Comparison of ENCODE assay signal across 16 cellular contexts in the genomic region with DNA sequence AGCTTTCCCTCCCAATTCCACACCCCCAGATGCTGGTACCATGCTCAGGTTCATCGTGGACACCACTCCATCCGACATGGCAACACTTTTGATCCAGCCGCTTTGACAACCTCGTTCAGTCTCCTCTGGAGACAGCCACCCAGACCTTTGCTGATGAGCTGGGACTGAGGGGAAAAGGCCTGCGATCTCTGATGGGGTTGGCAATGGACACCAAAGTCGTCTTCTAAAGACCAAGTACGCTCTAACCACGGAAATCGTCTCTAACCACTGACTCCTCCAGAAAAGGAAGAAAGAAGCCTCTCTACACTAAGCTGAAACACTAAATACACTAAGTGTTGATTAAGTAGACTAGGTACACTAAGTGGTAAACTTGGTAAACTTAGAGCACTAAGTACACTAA. TPM values are rescaled to one million over a fixed set of nuclear protein-coding genes. Genes with fewer than 3 reads are reported as not detected.
A peak's percentile ranks its signal among the peaks of the same experiment; 100 is the strongest.
DNase-seq lines count a peak whose midpoint lies in the region; ATAC-seq and TF ChIP-seq lines count a peak whose summit lies in the region.
"Had no signal": no experiment of that assay in that cellular context is flagged by ENCODE, and none has a peak within 500 bp of the region (broad histone marks: within the 10 kb centered on the region; RNA-seq: fewer than 3 reads in every experiment).

No MANE protein-coding gene starts in this region.

- H3K36me3 ChIP-seq in GM23338 (ENCODE audit: insufficient read depth): no peaks in the 10 kb centered on the region

- no peak for ATAC-seq in activated T-helper 17 cell treated with anti-CD3 and anti-CD28 coated beads, Interleukin-2, amount 50 U/mL, for 72 hours (replicated peaks)
- no peak for ATAC-seq in natural killer cell treated with Interleukin-12 subunit alpha and Interleukin-12 subunit beta and Interleukin-15 and Interleukin-18, amount 100 ng/mL, for 72 hours
- ATAC-seq in GM23338 (no peak), GM21576 (IDR thresholded peaks at IDR 0.05; ENCODE audit: unreplicated experiment) (no peak)

- no peak overlapping the region for H2AFZ ChIP-seq in GM23338

- no peaks in the 10 kb centered on the region for H3K79me2 ChIP-seq in GM23338 (replicated peaks; ENCODE audit: insufficient read depth)

- no peaks in the 10 kb centered on the region for H4K20me1 ChIP-seq in GM23338 (replicated peaks; ENCODE audit: insufficient read depth)

- H3K27ac Mint-ChIP-seq in IgD-negative memory B cell (peak overlapping the region in 2 of 3 donors; percentile 45 to 55), GM23338 (no peak overlapping the region)
- H3K27ac Mint-ChIP-seq in activated T-helper 17 cell treated with anti-CD3 and anti-CD28 coated beads, Interleukin-2, amount 50 U/mL, for 72 hours: no peak overlapping the region
- no peak overlapping the region for H3K27ac Mint-ChIP-seq in natural killer cell treated with Interleukin-12 subunit alpha and Interleukin-12 subunit beta and Interleukin-15 and Interleukin-18, amount 100 ng/mL, for 72 hours
- H3K27ac Mint-ChIP-seq: nephron had no signal

- peak overlapping the region in 3 of 4 donors; percentile 39 to 77 (median 57) for H3K4me3 Mint-ChIP-seq in IgD-negative memory B cell
- peak overlapping the region; percentile 30 for H3K4me3 Mint-ChIP-seq in activated T-helper 17 cell treated with anti-CD3 and anti-CD28 coated beads, Interleukin-2, amount 50 U/mL, for 72 hours
- H3K4me3 Mint-ChIP-seq in natural killer cell treated with Interleukin-12 subunit alpha and Interleukin-12 subunit beta and Interleukin-15 and Interleukin-18, amount 100 ng/mL, for 72 hours: peak overlapping the region; percentile 43
- H3K4me3 Mint-ChIP-seq in GM23338: no peak overlapping the region
- H3K4me3 Mint-ChIP-seq: nephron had no signal

- H3K9me2 ChIP-seq in GM23338 (ENCODE audit: insufficient read depth): no peaks in the 10 kb centered on the region

- H3F3A ChIP-seq in GM23338 (replicated peaks; ENCODE audit: low read depth): peaks cover 9% of the 10 kb centered on the region; the same call in 1 of the 2 replicates

- no peak for TF ChIP-seq CTCF in GM23338 (conservative IDR thresholded peaks at IDR 0.05; ENCODE audit: low read depth in 2 of 2)

- H3K27me3 ChIP-seq in GM23338 (ENCODE audit: insufficient read depth): peaks cover 99% of the 10 kb centered on the region

- no peak overlapping the region for H3K4me3 ChIP-seq in GM23338
- H3K4me3 ChIP-seq: smooth muscle cell had no signal

- H3K27ac ChIP-seq in GM23338 (ENCODE audit: low read depth): no peak overlapping the region
- H3K27ac ChIP-seq: 22Rv1, C4-2B had no signal

- H3K4me2 ChIP-seq in GM23338: no peak overlapping the region
- H3K4me2 ChIP-seq: smooth muscle cell had no signal

- peaks cover 21 to 33% (median 30%) of the 10 kb centered on the region in 3 donors for H3K4me1 Mint-ChIP-seq in IgD-negative memory B cell
- peaks cover 21% of the 10 kb centered on the region for H3K4me1 Mint-ChIP-seq in activated T-helper 17 cell treated with anti-CD3 and anti-CD28 coated beads, Interleukin-2, amount 50 U/mL, for 72 hours
- peaks cover 31 to 42% of the 10 kb centered on the region in 2 donors for H3K4me1 Mint-ChIP-seq in natural killer cell treated with Interleukin-12 subunit alpha and Interleukin-12 subunit beta and Interleukin-15 and Interleukin-18, amount 100 ng/mL, for 72 hours (ENCODE audit: low read depth in 2 of 2)
- H3K4me1 Mint-ChIP-seq in GM23338: peaks cover 6% of the 10 kb centered on the region
- H3K4me1 Mint-ChIP-seq: nephron had no signal

- no peaks in the 10 kb centered on the region; the same call in 1 of the 2 replicates for H3K4me1 ChIP-seq in GM23338 (ENCODE audit: insufficient read depth)

- H3K9me3 Mint-ChIP-seq in IgD-negative memory B cell (peaks cover 4 to 12% (median 8%) of the 10 kb centered on the region in 3 donors), GM23338 (no peaks in the 10 kb centered on the region; the same call in 2 of the 3 replicates)
- peaks cover 4% of the 10 kb centered on the region for H3K9me3 Mint-ChIP-seq in activated T-helper 17 cell treated with anti-CD3 and anti-CD28 coated beads, Interleukin-2, amount 50 U/mL, for 72 hours
- H3K9me3 Mint-ChIP-seq in natural killer cell treated with Interleukin-12 subunit alpha and Interleukin-12 subunit beta and Interleukin-15 and Interleukin-18, amount 100 ng/mL, for 72 hours: peaks cover 5% of the 10 kb centered on the region

- DNase-seq in NOMO-1 treated with DMSO at 0.1 percent for 48 hours (lab: John Stamatoyannopoulos, UW; ENCODE audit: unreplicated experiment): peak; percentile 76
- no peak for DNase-seq in NOMO-1 treated with dmso at 0.1 percent for 144 hours (lab: John Stamatoyannopoulos, UW; ENCODE audit: unreplicated experiment)
- no peak for DNase-seq in natural killer cell treated with Interleukin-12 subunit alpha and Interleukin-12 subunit beta and Interleukin-15 and Interleukin-18, amount 100 ng/mL, for 72 hours (ENCODE audit: low spot score)
- DNase-seq in GM23338 (ENCODE audit: low spot score): no peak
- no peak for DNase-seq in NCI-H2029 treated with DMSO at 0.1 percent for 48 hours (lab: John Stamatoyannopoulos, UW)
- DNase-seq: anterior cingulate cortex, cerebellar nuclear complex, NCI-H1048, NCI-H526 treated with DMSO at 0.1 percent for 48 hours had no signal

- H3K27me3 Mint-ChIP-seq in IgD-negative memory B cell (peaks cover 77% of the 10 kb centered on the region), GM23338 (ENCODE audit: insufficient read depth, low read depth, poor library complexity) (peaks cover 94% of the 10 kb centered on the region)
- peaks cover 73% of the 10 kb centered on the region for H3K27me3 Mint-ChIP-seq in activated T-helper 17 cell treated with anti-CD3 and anti-CD28 coated beads, Interleukin-2, amount 50 U/mL, for 72 hours
- peaks cover 64 to 94% of the 10 kb centered on the region in 2 donors for H3K27me3 Mint-ChIP-seq in natural killer cell treated with Interleukin-12 subunit alpha and Interleukin-12 subunit beta and Interleukin-15 and Interleukin-18, amount 100 ng/mL, for 72 hours

- H3K36me3 Mint-ChIP-seq in IgD-negative memory B cell: no peaks in the 10 kb centered on the region
- H3K36me3 Mint-ChIP-seq in activated T-helper 17 cell treated with anti-CD3 and anti-CD28 coated beads, Interleukin-2, amount 50 U/mL, for 72 hours (ENCODE audit: low read depth): no peaks in the 10 kb centered on the region
- H3K36me3 Mint-ChIP-seq in natural killer cell treated with Interleukin-12 subunit alpha and Interleukin-12 subunit beta and Interleukin-15 and Interleukin-18, amount 100 ng/mL, for 72 hours: peaks cover 27% of the 10 kb centered on the region
- no peaks in the 10 kb centered on the region for H3K36me3 Mint-ChIP-seq in GM23338 (ENCODE audit: low read depth)

TF ChIP-seq in GM23338, 12 proteins besides CTCF, POLR2A, EP300 and RAD21:
- TF ChIP-seq, protein P1, sequence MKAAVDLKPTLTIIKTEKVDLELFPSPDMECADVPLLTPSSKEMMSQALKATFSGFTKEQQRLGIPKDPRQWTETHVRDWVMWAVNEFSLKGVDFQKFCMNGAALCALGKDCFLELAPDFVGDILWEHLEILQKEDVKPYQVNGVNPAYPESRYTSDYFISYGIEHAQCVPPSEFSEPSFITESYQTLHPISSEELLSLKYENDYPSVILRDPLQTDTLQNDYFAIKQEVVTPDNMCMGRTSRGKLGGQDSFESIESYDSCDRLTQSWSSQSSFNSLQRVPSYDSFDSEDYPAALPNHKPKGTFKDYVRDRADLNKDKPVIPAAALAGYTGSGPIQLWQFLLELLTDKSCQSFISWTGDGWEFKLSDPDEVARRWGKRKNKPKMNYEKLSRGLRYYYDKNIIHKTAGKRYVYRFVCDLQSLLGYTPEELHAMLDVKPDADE (IDR thresholded peaks at IDR 0.05): no peak
- TF ChIP-seq EZH2 (IDR thresholded peaks at IDR 0.05; ENCODE audit: low read depth, unreplicated experiment) (no peak), STAT1 (IDR thresholded peaks at IDR 0.05; ENCODE audit: unreplicated experiment) (no peak), NANOG (IDR thresholded peaks at IDR 0.05; ENCODE audit: borderline replicate concordance) (no peak)
TF ChIP-seq in GM23338: peak in this region for 0.

RNA-seq across cellular contexts. Expression of a gene that starts 26.1 kb away (rescaled TPM):
- polyA plus RNA-seq in IgD-negative memory B cell: 2,343 TPM
- total RNA-seq in activated T-helper 17 cell treated with anti-CD3 and anti-CD28 coated beads, Interleukin-2, amount 50 U/mL, for 72 hours: 100 to 1,000 TPM; 362 to 675 TPM
- total RNA-seq in natural killer cell treated with Interleukin-12 subunit alpha and Interleukin-12 subunit beta and Interleukin-15 and Interleukin-18, amount 100 ng/mL, for 72 hours: 100 to 1,000 TPM; 355 to 567 TPM
- 36.0 and 44.2 TPM in 2 replicates for total RNA-seq in GM23338 (2014; rRNA removed; shearing (Covaris generic))
- polyA plus RNA-seq in GM23338 (2016; fragmentation: Nextera tagmentation; extraction: Ambion mirVana): 15.6 and 15.9 TPM in 2 replicates

Comparison
In these comparisons a context has a peak if more than half of its experiments do, and no peak if none do; other contexts are left out.
1. H3K27ac Mint-ChIP-seq: peak in IgD-negative memory B cell (2 of 3); none in activated T-helper 17 cell treated with anti-CD3 and anti-CD28 coated beads, Interleukin-2, amount 50 U/mL, for 72 hours (single experiment), natural killer cell treated with Interleukin-12 subunit alpha and Interleukin-12 subunit beta and Interleukin-15 and Interleukin-18, amount 100 ng/mL, for 72 hours (0 of 2) and GM23338 (single experiment).